In genomic region chr9:27382308-27382707, GRCh38 we compare ENCODE assay signal across 18 cellular contexts.
DNase-seq lines count a peak whose midpoint lies in the region; TF ChIP-seq lines count a peak whose summit lies in the region.
"Had no signal": no experiment of that assay in that cellular context is flagged by ENCODE, and none has a peak within 500 bp of the region (broad histone marks: within the 10 kb centered on the region; RNA-seq: fewer than 3 reads in every experiment).

No MANE protein-coding gene starts in this region.

- in situ Hi-C loops in GM13976 (cut with MboI; ENCODE audit: low sequenced_read_pairs, unreplicated experiment), result no loop called here

- peak overlapping the region in 1 of 2 donors; percentile 52 for H3K9ac ChIP-seq in mucosa of rectum (ENCODE audit: low read depth in 1 of 2, low read length in 2 of 2)
- H3K9ac ChIP-seq: BLaER1 had no signal

- no peaks in the 10 kb centered on the region for H3K36me3 ChIP-seq in mucosa of rectum (ENCODE audit: control insufficient read depth in 2 of 2, insufficient read depth in 2 of 2, low read length in 2 of 2)
- H3K36me3 ChIP-seq in stomach, result no peaks in the 10 kb centered on the region
- H3K36me3 ChIP-seq: BLaER1, HAP-1 had no signal

- TF ChIP-seq EP300 in stomach (IDR thresholded peaks at IDR 0.05), result no peak

- H3K27me3 ChIP-seq in mucosa of rectum (ENCODE audit: control insufficient read depth in 2 of 2, insufficient read depth in 2 of 2, low read length in 2 of 2), result no peaks in the 10 kb centered on the region
- H3K27me3 ChIP-seq in stomach, result no peaks in the 10 kb centered on the region
- H3K27me3 ChIP-seq: BLaER1 had no signal

- peak; percentile 74 for DNase-seq in LoVo (ENCODE audit: low spot score)
- peak; percentile 60 for DNase-seq in epithelial cell of esophagus (ENCODE audit: low read depth)
- DNase-seq in stomach, result no peak
- DNase-seq in erythroblast (lab: John Stamatoyannopoulos, UW), result no peak
- no peak for DNase-seq in GM13976 (ENCODE audit: low spot score)
- DNase-seq in activated effector memory CD4-positive, alpha-beta T cell treated with anti-CD3 and anti-CD28 coated beads, Interleukin-2, amount 50 U/mL, for 16 hours, result no peak
- DNase-seq in amygdala (lab: John Stamatoyannopoulos, UW), result no peak
- DNase-seq: DMS153, EL, Kasumi-1, NCI-H1417 treated with DMSO at 0.1 percent for 48 hours, NCI-H2029, NCI-H2171 treated with DMSO at 0.1 percent for 48 hours, NCI-H524, OCI-M1 had no signal

- TF ChIP-seq POLR2A in stomach (IDR thresholded peaks at IDR 0.05) (no peak), erythroblast (IDR thresholded peaks at IDR 0.05; ENCODE audit: low read length) (no peak)

- no peaks in the 10 kb centered on the region for H3K9me3 ChIP-seq in mucosa of rectum (ENCODE audit: control insufficient read depth in 2 of 2, low read length in 2 of 2)
- no peaks in the 10 kb centered on the region for H3K9me3 ChIP-seq in stomach
- H3K9me3 ChIP-seq: BLaER1, HAP-1 had no signal

- H3K27ac ChIP-seq in mucosa of rectum (ENCODE audit: low read depth in 2 of 2, low read length in 2 of 2) (peak overlapping the region; percentile 67 to 84), stomach (peak overlapping the region in 4 of 5 donors; percentile 34 to 69 (median 47))
- H3K27ac ChIP-seq: BLaER1 had no signal

- no peak for TF ChIP-seq CTCF in epithelial cell of esophagus (IDR thresholded peaks at IDR 0.05; ENCODE audit: insufficient read depth, low read depth, low read length, missing control alignments)
- no peak for TF ChIP-seq CTCF in stomach (IDR thresholded peaks at IDR 0.05)
- no peak for TF ChIP-seq CTCF in GM13976 (IDR thresholded peaks at IDR 0.05; ENCODE audit: borderline replicate concordance, control extremely low read depth, extremely low read depth, insufficient read depth, missing control alignments)

- no peak overlapping the region for H3K4me3 ChIP-seq in epithelial cell of esophagus (ENCODE audit: low read length)
- H3K4me3 ChIP-seq in mucosa of rectum (ENCODE audit: low read length in 2 of 2), result peak overlapping the region; percentile 10 to 20
- no peak overlapping the region for H3K4me3 ChIP-seq in stomach
- H3K4me3 ChIP-seq: BLaER1, HAP-1 had no signal

- 21 to 50% (median 38%) methylated on average over 4 of the region's 4 CpGs for WGBS in stomach, 5 donors

- intact Hi-C loops in stomach (cut with DNase I; ENCODE audit: low total_unique reads), result no loop called here

- H3K4me1 ChIP-seq in mucosa of rectum (ENCODE audit: control insufficient read depth in 2 of 2, insufficient read depth in 2 of 2, low read length in 2 of 2) (peaks cover 30 to 79% of the 10 kb centered on the region in 2 donors), stomach (peaks cover 53 to 95% (median 78%) of the 10 kb centered on the region in 4 donors)
- H3K4me1 ChIP-seq: HAP-1 had no signal

Comparison
In these comparisons a context has a peak if more than half of its experiments do, and no peak if none do; other contexts are left out.
1. DNase-seq: peak in LoVo (single experiment) and epithelial cell of esophagus (single experiment); none in stomach (single experiment), erythroblast (0 of 2), GM13976 (single experiment), activated effector memory CD4-positive, alpha-beta T cell treated with anti-CD3 and anti-CD28 coated beads, Interleukin-2, amount 50 U/mL, for 16 hours (single experiment) and amygdala (0 of 56).
2. H3K4me3 ChIP-seq: peak in mucosa of rectum (2 of 2); none in epithelial cell of esophagus (single experiment) and stomach (0 of 4).